Comparison of ENCODE assay signal across 13 cellular contexts in the genomic region with DNA sequence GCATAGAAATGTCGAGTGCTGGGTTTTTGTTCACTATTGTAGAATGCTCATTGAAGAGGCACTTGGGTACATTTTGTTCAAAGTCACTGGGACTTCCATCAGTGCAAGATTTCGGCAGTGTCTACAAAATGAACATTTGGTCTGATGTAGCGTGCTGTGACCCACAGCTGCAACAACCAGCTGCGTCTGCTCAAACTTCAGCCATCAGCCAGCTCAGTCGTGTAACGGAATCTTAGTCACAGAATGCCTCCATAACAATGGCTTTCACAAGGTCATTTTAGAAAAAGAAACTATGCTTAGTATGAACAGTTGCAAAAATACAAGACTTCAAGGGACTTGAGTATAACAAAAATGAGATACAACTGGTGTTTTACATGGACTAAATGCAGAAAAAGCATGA.
A peak's percentile ranks its signal among the peaks of the same experiment; 100 is the strongest.
DNase-seq lines count a peak whose midpoint lies in the region; ATAC-seq and TF ChIP-seq lines count a peak whose summit lies in the region.
"Had no signal": no experiment of that assay in that cellular context is flagged by ENCODE, and none has a peak within 500 bp of the region (broad histone marks: within the 10 kb centered on the region; RNA-seq: fewer than 3 reads in every experiment).

No MANE protein-coding gene starts in this region.

- H3K27ac Mint-ChIP-seq in activated CD4-positive, alpha-beta memory T cell treated with anti-CD3 and anti-CD28 coated beads for 36 hours = no peak overlapping the region
- H3K27ac Mint-ChIP-seq: GM23338 had no signal

- intact Hi-C loops in mucosa of descending colon (cut with DNase I, micrococcal nuclease) = no loop called here
- intact Hi-C loops in activated CD4-positive, alpha-beta memory T cell treated with anti-CD3 and anti-CD28 coated beads for 36 hours (cut with micrococcal nuclease) = no loop called here

- peak in 2 of 3 donors; percentile 17 to 70 for DNase-seq in Peyer's patch
- DNase-seq in fibroblast of villous mesenchyme (ENCODE audit: low read depth) = peak; percentile 54
- peak in 1 of 3 donors; percentile 49 for DNase-seq in mucosa of descending colon
- DNase-seq in superior temporal gyrus (ENCODE audit: extremely low spot score) = peak; percentile 78
- DNase-seq in activated CD4-positive, alpha-beta memory T cell treated with anti-CD3 and anti-CD28 coated beads for 36 hours = no peak
- DNase-seq in occipital lobe (lab: John Stamatoyannopoulos, UW) = no peak
- DNase-seq: activated naive CD4-positive, alpha-beta T cell treated with anti-CD3 and anti-CD28 coated beads, Interleukin-2, amount 50 U/mL, for 16 hours; NK-92 treated with Interleukin-12 subunit alpha and Interleukin-12 subunit beta, amount 100 ng/mL, for 24 hours had no signal

- no peaks in the 10 kb centered on the region for H3K4me1 Mint-ChIP-seq in activated CD4-positive, alpha-beta memory T cell treated with anti-CD3 and anti-CD28 coated beads for 36 hours (ENCODE audit: low read depth)

- no peak overlapping the region for H3K4me3 Mint-ChIP-seq in activated CD4-positive, alpha-beta memory T cell treated with anti-CD3 and anti-CD28 coated beads for 36 hours
- H3K4me3 Mint-ChIP-seq: GM23338 had no signal

- TF ChIP-seq POLR2A in Peyer's patch (IDR thresholded peaks at IDR 0.05) = no peak

- H3K27me3 Mint-ChIP-seq in activated CD4-positive, alpha-beta memory T cell treated with anti-CD3 and anti-CD28 coated beads for 36 hours = no peaks in the 10 kb centered on the region

- ATAC-seq in mucosa of descending colon (peak; percentile 31), HG03521 (IDR thresholded peaks at IDR 0.05; ENCODE audit: unreplicated experiment) (no peak), GM19397 (IDR thresholded peaks at IDR 0.05; ENCODE audit: unreplicated experiment) (no peak)
- ATAC-seq: GM23338 had no signal

- H3K27me3 ChIP-seq in Peyer's patch = no peaks in the 10 kb centered on the region
- H3K27me3 ChIP-seq: esophagus muscularis mucosa had no signal

- H3K36me3 ChIP-seq in Peyer's patch (no peaks in the 10 kb centered on the region), mucosa of descending colon (ENCODE audit: low read depth) (no peaks in the 10 kb centered on the region)
- H3K36me3 ChIP-seq: esophagus muscularis mucosa had no signal

- H3K27ac ChIP-seq in Peyer's patch = peak overlapping the region in 1 of 4 donors; percentile 14
- H3K27ac ChIP-seq: esophagus muscularis mucosa, HL-60 had no signal

- TF ChIP-seq CTCF in Peyer's patch (IDR thresholded peaks at IDR 0.05) (no peak), fibroblast of villous mesenchyme (IDR thresholded peaks at IDR 0.05; ENCODE audit: insufficient read depth, low read depth, low read length) (no peak), mucosa of descending colon (IDR thresholded peaks at IDR 0.05) (no peak)

- H3K4me3 ChIP-seq in Peyer's patch (no peak overlapping the region), fibroblast of villous mesenchyme (ENCODE audit: low read depth, low read length) (no peak overlapping the region), mucosa of descending colon (no peak overlapping the region)
- H3K4me3 ChIP-seq: esophagus muscularis mucosa, GM23338 had no signal

- POLR2A ChIA-PET in activated CD4-positive, alpha-beta memory T cell treated with anti-CD3 and anti-CD28 coated beads for 36 hours (lab: Charles Lee) = no interaction called here

- no peaks in the 10 kb centered on the region for H3K4me1 ChIP-seq in Peyer's patch
- no peaks in the 10 kb centered on the region for H3K4me1 ChIP-seq in mucosa of descending colon (ENCODE audit: low read depth)

- H3K9me3 ChIP-seq in Peyer's patch (no peaks in the 10 kb centered on the region), mucosa of descending colon (no peaks in the 10 kb centered on the region)
- H3K9me3 ChIP-seq: esophagus muscularis mucosa had no signal

- CTCF ChIA-PET in activated CD4-positive, alpha-beta memory T cell treated with anti-CD3 and anti-CD28 coated beads for 36 hours (lab: Charles Lee) = no interaction called here

- peaks cover 9% of the 10 kb centered on the region for H3K9me3 Mint-ChIP-seq in activated CD4-positive, alpha-beta memory T cell treated with anti-CD3 and anti-CD28 coated beads for 36 hours
- H3K9me3 Mint-ChIP-seq: GM23338 had no signal

- H3K36me3 Mint-ChIP-seq in activated CD4-positive, alpha-beta memory T cell treated with anti-CD3 and anti-CD28 coated beads for 36 hours = no peaks in the 10 kb centered on the region

Comparison
In these comparisons a context has a peak if more than half of its experiments do, and no peak if none do; other contexts are left out.
1. DNase-seq: peak in Peyer's patch (2 of 3), fibroblast of villous mesenchyme (single experiment) and superior temporal gyrus (single experiment); none in activated CD4-positive, alpha-beta memory T cell treated with anti-CD3 and anti-CD28 coated beads for 36 hours (single experiment) and occipital lobe (single experiment).